Comparison of ENCODE assay signal across 26 cellular contexts in the genomic region with DNA sequence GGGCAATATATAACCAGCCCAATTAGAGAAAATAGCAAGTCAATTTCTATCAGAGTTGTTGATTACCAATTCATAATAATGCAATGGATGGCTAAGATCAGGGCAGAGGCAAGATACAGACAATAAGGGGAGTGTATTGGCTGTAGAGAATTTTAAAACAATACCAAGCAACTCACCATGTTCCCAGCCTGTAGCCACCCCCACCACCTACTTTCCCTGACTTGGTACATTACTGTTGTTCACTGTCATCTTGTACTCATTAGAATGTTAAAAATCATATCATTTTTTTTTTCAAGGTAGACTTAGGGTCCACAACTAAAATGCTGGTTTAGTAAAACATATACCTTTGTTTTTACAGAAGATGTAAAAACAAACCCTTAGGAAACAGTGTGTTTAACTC.
"Had no signal": no experiment of that assay in that cellular context is flagged by ENCODE, and none has a peak within 500 bp of the region (broad histone marks: within the 10 kb centered on the region; RNA-seq: fewer than 3 reads in every experiment).

No MANE protein-coding gene starts in this region.

- H3K4me1 ChIP-seq: Peyer's patch, SJCRH30 had no signal

- ATAC-seq: activated CD8-positive, alpha-beta T cell treated with anti-CD3 and anti-CD28 coated beads, Interleukin-2, amount 10 ng/mL, durations not matched to agents 7 days and 5 days; activated T-helper 17 cell treated with anti-CD3 and anti-CD28 coated beads, Interleukin-2, amount 50 U/mL, for 72 hours; SK-N-SH treated with all-trans-retinoic acid at 6 μM for 48 hours had no signal

- H3K27ac Mint-ChIP-seq: activated CD8-positive, alpha-beta T cell treated with anti-CD3 and anti-CD28 coated beads, Interleukin-2, amount 10 ng/mL, durations not matched to agents 7 days and 5 days; activated naive CD4-positive, alpha-beta T cell treated with anti-CD3 and anti-CD28 coated beads for 36 hours; activated naive CD8-positive, alpha-beta T cell; activated T-helper 17 cell treated with anti-CD3 and anti-CD28 coated beads, Interleukin-2, amount 50 U/mL, for 72 hours; T-helper 2 cell treated with Interferon-gamma antibody and Interleukin-4, amounts not matched to agents 5 μg/mL and 100 μg/mL, for 36 hours had no signal

- H3K27me3 Mint-ChIP-seq: activated naive CD8-positive, alpha-beta T cell; activated T-helper 17 cell treated with anti-CD3 and anti-CD28 coated beads, Interleukin-2, amount 50 U/mL, for 72 hours; brain; central memory CD8-positive, alpha-beta T cell had no signal

- H3K4me3 ChIP-seq: Peyer's patch, SJCRH30 had no signal

- H3K4me3 Mint-ChIP-seq: activated CD8-positive, alpha-beta T cell treated with anti-CD3 and anti-CD28 coated beads, Interleukin-2, amount 10 ng/mL, durations not matched to agents 7 days and 5 days; activated naive CD4-positive, alpha-beta T cell treated with anti-CD3 and anti-CD28 coated beads for 36 hours; activated naive CD8-positive, alpha-beta T cell; activated T-helper 17 cell treated with anti-CD3 and anti-CD28 coated beads, Interleukin-2, amount 50 U/mL, for 72 hours; brain; central memory CD8-positive, alpha-beta T cell; T-helper 2 cell treated with Interferon-gamma antibody and Interleukin-4, amounts not matched to agents 5 μg/mL and 100 μg/mL, for 36 hours had no signal

- H3K27ac ChIP-seq: Peyer's patch, RWPE1, SJCRH30 had no signal

- DNase-seq: activated CD4-positive, alpha-beta T cell treated with anti-CD3 and anti-CD28 coated beads for 48 hours; activated CD4-positive, alpha-beta T cell treated with anti-CD3 and anti-CD28 coated beads, Interleukin-2, amount 50 U/mL, for 4 hours; activated CD4-positive, CD25-positive, alpha-beta regulatory T cell treated with anti-CD3 and anti-CD28 coated beads, Interleukin-2, amount 50 U/mL, for 72 hours; activated CD8-positive, alpha-beta T cell treated with anti-CD3 and anti-CD28 coated beads, Interleukin-2, amount 10 ng/mL, durations not matched to agents 7 days and 5 days; activated gamma-delta T cell; activated naive CD4-positive, alpha-beta T cell treated with anti-CD3 and anti-CD28 coated beads for 36 hours; activated T-cell treated with anti-CD3 and anti-CD28 coated beads, Interleukin-2, amount 50 U/mL, for 48 hours; amygdala; KG1; NCI-H1048; NCI-H1417; NCI-H1930; NCI-H510A treated with DMSO at 0.1 percent for 48 hours; NCI-H69; NK-92 treated with Interleukin-12 subunit alpha and Interleukin-12 subunit beta, amount 100 ng/mL, for 24 hours; Peyer's patch; Right ventricle myocardium superior; SJCRH30; SW 1271 had no signal

- H3K9me3 ChIP-seq: Peyer's patch, SJCRH30 had no signal

- H3K4me1 Mint-ChIP-seq: activated T-helper 17 cell treated with anti-CD3 and anti-CD28 coated beads, Interleukin-2, amount 50 U/mL, for 72 hours had no signal

- H3K27me3 ChIP-seq: Peyer's patch, SJCRH30 had no signal

- H3K9me3 Mint-ChIP-seq: activated naive CD4-positive, alpha-beta T cell treated with anti-CD3 and anti-CD28 coated beads for 36 hours; activated T-helper 17 cell treated with anti-CD3 and anti-CD28 coated beads, Interleukin-2, amount 50 U/mL, for 72 hours; brain; central memory CD8-positive, alpha-beta T cell; T-helper 2 cell treated with Interferon-gamma antibody and Interleukin-4, amounts not matched to agents 5 μg/mL and 100 μg/mL, for 36 hours had no signal
